ENCODE assay signal across 16 cellular contexts in genomic region chr2:240462073-240462703, GRCh38. TPM values are rescaled to one million over a fixed set of nuclear protein-coding genes. Genes with fewer than 3 reads are reported as not detected.
DNase-seq lines count a peak whose midpoint lies in the region; ATAC-seq and TF ChIP-seq lines count a peak whose summit lies in the region.
"Had no signal": no experiment of that assay in that cellular context is flagged by ENCODE, and none has a peak within 500 bp of the region (broad histone marks: within the 10 kb centered on the region; RNA-seq: fewer than 3 reads in every experiment).

No MANE protein-coding gene starts in this region.

- H3K27ac ChIP-seq in dorsolateral prefrontal cortex (peak overlapping the region in 2 of 59 donors; percentile 18), uterus (no peak overlapping the region)
- H3K27ac ChIP-seq: esophagus squamous epithelium, hepatocyte, tibial nerve had no signal

- no peaks in the 10 kb centered on the region for H3K4me1 ChIP-seq in mucosa of descending colon (ENCODE audit: low read depth)
- no peaks in the 10 kb centered on the region for H3K4me1 ChIP-seq in uterus
- no peaks in the 10 kb centered on the region for H3K4me1 ChIP-seq in HAP-1

- DNase-seq in stimulated activated CD4-positive, alpha-beta T cell treated with anti-CD3 and anti-CD28 coated beads, Interleukin-15, amount 100 ng/mL, for 24 hours = peak; percentile 1
- DNase-seq in stimulated activated CD4-positive, alpha-beta T cell treated with anti-CD3 and anti-CD28 coated beads, Interleukin-4, amount 100 ng/mL, for 24 hours = no peak
- DNase-seq in dorsolateral prefrontal cortex (peak in 8 of 10 donors; percentile 3 to 44 (median 26)), mucosa of descending colon (peak in 2 of 3 donors; percentile 24 to 51), uterus (peak; percentile 12 to 13), HAP-1 (ENCODE audit: low spot score in 2 of 2) (no peak), NCI-H2196 (lab: John Stamatoyannopoulos, UW; ENCODE audit: unreplicated experiment) (no peak), NCI-H146 (lab: John Stamatoyannopoulos, UW) (no peak)
- DNase-seq: AML-193; cortex of kidney; esophagus squamous epithelium; MG63; NK-92 treated with Interleukin-12 subunit alpha and Interleukin-12 subunit beta, amount 100 ng/mL, for 24 hours; SIG-M5 had no signal

- TF ChIP-seq CTCF in dorsolateral prefrontal cortex (IDR thresholded peaks at IDR 0.05 in 54 of 56, conservative IDR thresholded peaks at IDR 0.05 in 2 of 56; ENCODE audit: low read depth in 1 of 56, partially characterized antibody in 56 of 56) (no peak), mucosa of descending colon (IDR thresholded peaks at IDR 0.05) (no peak), uterus (IDR thresholded peaks at IDR 0.05) (no peak)

- H3K36me3 ChIP-seq in mucosa of descending colon (ENCODE audit: low read depth) = no peaks in the 10 kb centered on the region
- no peaks in the 10 kb centered on the region for H3K36me3 ChIP-seq in uterus
- H3K36me3 ChIP-seq in HAP-1 (replicated peaks) = peaks cover 10% of the 10 kb centered on the region

- in situ Hi-C loops in HAP-1 (cut with MboI; ENCODE audit: low sequenced_read_pairs) = no loop called here

- ATAC-seq in mucosa of descending colon = no peak

- H3K9me3 ChIP-seq in mucosa of descending colon = no peaks in the 10 kb centered on the region
- no peaks in the 10 kb centered on the region for H3K9me3 ChIP-seq in uterus
- no peaks in the 10 kb centered on the region for H3K9me3 ChIP-seq in HAP-1
- H3K9me3 ChIP-seq: esophagus squamous epithelium, MG63, tibial nerve had no signal

- intact Hi-C loops in dorsolateral prefrontal cortex (cut with DNase I) (no loop called here), mucosa of descending colon (cut with DNase I, micrococcal nuclease) (no loop called here), uterus (cut with DNase I; ENCODE audit: low total_unique reads) (no loop called here)

- no peak overlapping the region for H3K4me3 ChIP-seq in dorsolateral prefrontal cortex
- no peak overlapping the region for H3K4me3 ChIP-seq in mucosa of descending colon
- H3K4me3 ChIP-seq in uterus = no peak overlapping the region
- H3K4me3 ChIP-seq in HAP-1 = no peak overlapping the region
- H3K4me3 ChIP-seq: esophagus squamous epithelium, hepatocyte, MG63, tibial nerve had no signal

- H3K27me3 ChIP-seq in dorsolateral prefrontal cortex = no peaks in the 10 kb centered on the region
- no peaks in the 10 kb centered on the region for H3K27me3 ChIP-seq in uterus
- no peaks in the 10 kb centered on the region for H3K27me3 ChIP-seq in HAP-1 (ENCODE audit: low read depth)
- H3K27me3 ChIP-seq: hepatocyte, MG63, tibial nerve had no signal

- TF ChIP-seq POLR2A in uterus (IDR thresholded peaks at IDR 0.05) = no peak

RNA-seq across cellular contexts. Expression of gene GPC1, which starts 26.7 kb away (rescaled TPM):
- total RNA-seq in dorsolateral prefrontal cortex (100 to 1,000 TPM in 94 of 120 experiments, 10 to 100 TPM in 26; 67.1 to 206 (median 116) TPM), mucosa of descending colon (10 to 100 TPM; 12.4 to 29.2 (median 15.4) TPM), uterus (10 to 100 TPM in 3 of 4 donors, under 1 TPM in 1; 0.88 to 62.2 (median 43.4) TPM)

Comparison
In these comparisons a context has a peak if more than half of its experiments do, and no peak if none do; other contexts are left out.
1. DNase-seq: peak in stimulated activated CD4-positive, alpha-beta T cell treated with anti-CD3 and anti-CD28 coated beads, Interleukin-15, amount 100 ng/mL, for 24 hours (single experiment), dorsolateral prefrontal cortex (8 of 10), mucosa of descending colon (2 of 3) and uterus (2 of 2); none in stimulated activated CD4-positive, alpha-beta T cell treated with anti-CD3 and anti-CD28 coated beads, Interleukin-4, amount 100 ng/mL, for 24 hours (single experiment), HAP-1 (0 of 2), NCI-H2196 (single experiment) and NCI-H146 (single experiment).